9 cellular contexts compared by ENCODE assay signal in the genomic region with DNA sequence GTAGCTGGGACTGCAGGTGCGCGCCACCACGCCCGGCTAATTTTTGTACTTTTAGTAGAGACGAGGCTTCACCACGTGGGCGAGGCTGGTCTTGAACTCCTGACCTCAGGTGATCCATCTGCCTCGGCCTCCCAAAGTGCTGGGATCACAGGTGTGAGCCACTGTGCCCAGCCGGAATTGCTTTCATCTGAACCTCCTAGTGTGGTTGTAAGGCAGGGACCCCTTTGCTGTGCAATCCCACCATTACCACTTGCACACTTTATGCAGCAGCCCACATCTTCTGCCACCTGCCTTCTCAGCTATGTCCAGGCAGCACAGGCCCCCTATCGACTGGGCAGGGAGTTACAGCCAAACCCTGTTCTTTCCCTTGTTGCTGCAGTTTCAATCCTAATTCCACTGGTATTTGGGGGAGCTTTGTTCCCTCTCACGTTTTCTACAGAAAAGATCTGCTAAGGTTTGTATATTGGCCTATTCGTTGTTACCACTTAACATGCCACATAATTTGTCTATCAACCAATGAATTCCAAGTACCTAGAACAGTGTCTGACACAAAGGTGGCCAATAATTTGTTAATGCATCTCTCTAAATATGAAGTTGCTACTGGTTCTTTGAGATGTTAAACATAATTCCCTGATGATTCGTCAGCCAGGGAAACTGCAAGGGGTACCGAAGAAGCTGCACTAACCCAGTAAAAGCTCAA. TPM values are rescaled to one million over a fixed set of nuclear protein-coding genes. Genes with fewer than 3 reads are reported as not detected.
DNase-seq lines count a peak whose midpoint lies in the region; ATAC-seq, FAIRE-seq and TF ChIP-seq lines count a peak whose summit lies in the region.
"Had no signal": no experiment of that assay in that cellular context is flagged by ENCODE, and none has a peak within 500 bp of the region (broad histone marks: within the 10 kb centered on the region; RNA-seq: fewer than 3 reads in every experiment).

No MANE protein-coding gene starts in this region.

- H3K4me1 ChIP-seq in small intestine (ENCODE audit: control insufficient read depth in 2 of 2, insufficient read depth in 1 of 2, low read depth in 1 of 2, low read length in 1 of 2) (peaks cover 0 to 5% of the 10 kb centered on the region in 2 donors), uterus (no peaks in the 10 kb centered on the region)

- TF ChIP-seq POLR2A in uterus (IDR thresholded peaks at IDR 0.05) = no peak

- no peak overlapping the region for H3K4me3 ChIP-seq in small intestine (ENCODE audit: low read depth in 1 of 2, low read length in 2 of 2)
- no peak overlapping the region for H3K4me3 ChIP-seq in uterus

- H3K36me3 ChIP-seq in small intestine (ENCODE audit: control insufficient read depth in 2 of 2, insufficient read depth in 2 of 2, low read length in 2 of 2) (peaks cover 0 to 2% of the 10 kb centered on the region in 2 donors), uterus (no peaks in the 10 kb centered on the region)

- H3K9me3 ChIP-seq in small intestine (ENCODE audit: control insufficient read depth, low read depth) (no peaks in the 10 kb centered on the region), uterus (no peaks in the 10 kb centered on the region)

- H3K27me3 ChIP-seq in small intestine (ENCODE audit: control insufficient read depth in 2 of 2, insufficient read depth in 2 of 2, low read length in 2 of 2) (no peaks in the 10 kb centered on the region), uterus (no peaks in the 10 kb centered on the region)

- peak; percentile 41; the same call in 1 of the 2 replicates for TF ChIP-seq CTCF in LNCAP (IDR thresholded peaks at IDR 0.05)
- no peak for TF ChIP-seq CTCF in uterus (IDR thresholded peaks at IDR 0.05)

- H3K27ac ChIP-seq in small intestine (ENCODE audit: low read depth in 1 of 2, low read length in 1 of 2) (no peak overlapping the region), uterus (no peak overlapping the region)

- FAIRE-seq in small intestine (lab: Jason Lieb, UNC) = no peak
- FAIRE-seq: endometrium had no signal

- intact Hi-C loops in uterus (cut with DNase I; ENCODE audit: low total_unique reads) = no loop called here

- no peak for ATAC-seq in HG02623 (IDR thresholded peaks at IDR 0.05; ENCODE audit: unreplicated experiment)

- DNase-seq in NCI-H748 (lab: John Stamatoyannopoulos, UW; ENCODE audit: unreplicated experiment) = peak; percentile 11
- DNase-seq in NCI-H748 treated with DMSO at 0.1 percent for 48 hours (lab: John Stamatoyannopoulos, UW) = no peak
- DNase-seq in activated CD4-positive, CD25-positive, alpha-beta regulatory T cell (lab: John Stamatoyannopoulos, UW) = peak; percentile 2 to 23 (median 6)
- DNase-seq in effector CD4-positive, alpha-beta T cell = peak; percentile 31
- DNase-seq in small intestine = peak; percentile 22
- DNase-seq in uterus = no peak

- 61 to 70% (median 63%) methylated on average over 14 of the region's 14 CpGs for WGBS in small intestine, 3 donors

RNA-seq across cellular contexts. Expression of gene RPL39, which starts 6.5 kb away (rescaled TPM):
- 1,000 to 10,000 TPM; 3,763 to 8,743 (median 6,656) TPM for polyA plus RNA-seq in small intestine
- 1,000 to 10,000 TPM; 2,055 to 6,062 (median 3,711) TPM for total RNA-seq in uterus

RNA-seq across cellular contexts. Expression of gene SOWAHD, which starts 26.5 kb away (rescaled TPM):
- 1 to 10 TPM; 3.3 to 5.4 (median 4.5) TPM for polyA plus RNA-seq in small intestine
- total RNA-seq in uterus = under 1 TPM in 1 of 4 donors, not detected in 3; 0.69 TPM

Comparison
In these comparisons a context has a peak if more than half of its experiments do, and no peak if none do; other contexts are left out.
1. DNase-seq: peak in NCI-H748 (single experiment), activated CD4-positive, CD25-positive, alpha-beta regulatory T cell (4 of 4), effector CD4-positive, alpha-beta T cell (single experiment) and small intestine (single experiment); none in NCI-H748 treated with DMSO at 0.1 percent for 48 hours (single experiment) and uterus (0 of 2).